ENCODE assay signal across 19 cellular contexts in the genomic region with DNA sequence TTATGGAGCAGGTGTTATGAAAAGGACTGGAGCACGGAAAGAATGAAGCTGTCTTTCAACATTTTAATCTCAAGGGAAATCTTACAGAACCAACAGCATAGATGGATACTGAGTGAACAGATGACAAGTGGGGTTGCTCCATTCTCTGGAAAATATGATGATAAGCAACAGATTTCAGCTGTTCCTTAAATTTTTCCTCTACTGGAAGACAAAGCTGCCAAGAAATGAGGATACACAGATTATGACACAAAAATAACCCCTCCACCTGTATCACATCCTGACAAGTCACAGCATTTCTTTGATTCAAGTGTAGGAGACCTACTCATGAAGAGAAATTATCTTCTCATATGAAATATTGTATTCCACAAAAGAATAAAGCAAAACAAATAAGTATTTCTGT.
"Had no signal": no experiment of that assay in that cellular context is flagged by ENCODE, and none has a peak within 500 bp of the region (broad histone marks: within the 10 kb centered on the region; RNA-seq: fewer than 3 reads in every experiment).

No MANE protein-coding gene starts in this region.

- H3K27me3 ChIP-seq: cardiac muscle cell, esophagus squamous epithelium, gastroesophageal sphincter, heart left ventricle, pancreas, right atrium auricular region, tibial artery had no signal

- H3K27ac ChIP-seq: cardiac muscle cell, esophagus squamous epithelium, gastroesophageal sphincter, heart left ventricle, pancreas, psoas muscle, right atrium auricular region, tibial artery, WERI-Rb-1 had no signal

- H3K36me3 ChIP-seq: cardiac muscle cell, esophagus squamous epithelium, gastroesophageal sphincter, heart left ventricle, pancreas, right atrium auricular region, tibial artery, WERI-Rb-1 had no signal

- ATAC-seq: activated CD8-positive, alpha-beta T cell treated with anti-CD3 and anti-CD28 coated beads, Interleukin-2, amount 10 ng/mL, durations not matched to agents 7 days and 5 days; activated naive CD8-positive, alpha-beta T cell treated with anti-CD3 and anti-CD28 coated beads, Interleukin-2, amount 50 U/mL, for 24 hours; gastroesophageal sphincter; pancreas; psoas muscle; stimulated activated effector memory CD8-positive, alpha-beta T cell treated with anti-CD3 and anti-CD28 coated beads, Interleukin-12 subunit alpha, Interleukin-12 subunit beta, amount 100 ng/mL, for 72 hours; stimulated activated naive CD8-positive, alpha-beta T cell treated with anti-CD3 and anti-CD28 coated beads, Interleukin-15, amount 100 ng/mL, for 72 hours had no signal

- H3K4me1 ChIP-seq: esophagus squamous epithelium, gastroesophageal sphincter, pancreas, psoas muscle, right atrium auricular region, tibial artery had no signal

- H3K9me3 ChIP-seq: esophagus squamous epithelium, gastroesophageal sphincter, heart left ventricle, pancreas, psoas muscle, right atrium auricular region, tibial artery had no signal

- H3K4me3 ChIP-seq: cardiac muscle cell, esophagus squamous epithelium, gastroesophageal sphincter, heart left ventricle, pancreas, psoas muscle, right atrium auricular region, tibial artery had no signal

- DNase-seq: activated CD4-positive, alpha-beta T cell treated with anti-CD3 and anti-CD28 coated beads, Interleukin-2, amount 10 ng/mL, durations not matched to agents 7 days and 5 days; activated CD4-positive, CD25-positive, alpha-beta regulatory T cell treated with anti-CD3 and anti-CD28 coated beads, Interleukin-2, amount 50 U/mL, for 72 hours; activated CD8-positive, alpha-beta T cell treated with anti-CD3 and anti-CD28 coated beads, Interleukin-2, amount 10 ng/mL, durations not matched to agents 7 days and 5 days; activated gamma-delta T cell; activated naive CD4-positive, alpha-beta T cell treated with anti-CD3 and anti-CD28 coated beads, Interleukin-2, amount 50 U/mL, for 16 hours; activated naive CD8-positive, alpha-beta T cell treated with anti-CD3 and anti-CD28 coated beads, Interleukin-2, amount 50 U/mL, for 24 hours; cortex of kidney; endodermal cell; esophagus squamous epithelium; heart left ventricle; pancreas; psoas muscle; stimulated activated naive CD8-positive, alpha-beta T cell treated with anti-CD3 and anti-CD28 coated beads, Interleukin-15, amount 100 ng/mL, for 72 hours; tibial artery; WERI-Rb-1 had no signal
